In genomic region chr1:202807926-202808757, GRCh38 we compare ENCODE assay signal across 1 cellular context.
A peak's percentile ranks its signal among the peaks of the same experiment; 100 is the strongest.
TF ChIP-seq lines count a peak whose summit lies in the region.

KDM5B (minus strand) TSS chr1:202808421; CDS start chr1:202808305, 116 bp downstream.

TF ChIP-seq in HepG2, 621 proteins besides CTCF, POLR2A, EP300 and RAD21 (continued from another document and continues in another):
- TF ChIP-seq ZFP36L1 (CRISPR knock-in tag; IDR thresholded peaks at IDR 0.05) (no peak), AHR (CRISPR knock-in tag; IDR thresholded peaks at IDR 0.05) (peak; percentile 71), HNF1A (IDR thresholded peaks at IDR 0.05; ENCODE audit: low read depth) (no peak), HNF1A (CRISPR knock-in tag; IDR thresholded peaks at IDR 0.05; ENCODE audit: borderline replicate concordance) (no peak), MYNN (CRISPR knock-in tag; IDR thresholded peaks at IDR 0.05; ENCODE audit: low read depth) (no peak), RNF219 (CRISPR knock-in tag; IDR thresholded peaks at IDR 0.05) (no peak; the same call in 1 of the 2 replicates), ZNF225 (CRISPR knock-in tag; IDR thresholded peaks at IDR 0.05) (no peak), BRF2 (CRISPR knock-in tag; IDR thresholded peaks at IDR 0.05) (no peak), MTERF4 (CRISPR knock-in tag; IDR thresholded peaks at IDR 0.05) (0 out of 2 replicates have a peak, but pooled peaks have one; percentile 75), CBX5 (CRISPR knock-in tag; IDR thresholded peaks at IDR 0.05; ENCODE audit: borderline replicate concordance) (peak; percentile 71; the same call in 1 of the 2 replicates), ZSCAN31 (CRISPR knock-in tag; IDR thresholded peaks at IDR 0.05; ENCODE audit: low read depth) (peak; percentile 78; the same call in 1 of the 2 replicates), MXD1 (CRISPR knock-in tag; IDR thresholded peaks at IDR 0.05) (peak; percentile 47; the same call in 1 of the 2 replicates), GTF2F1 (IDR thresholded peaks at IDR 0.05; ENCODE audit: low read length) (no peak), ZNF619 (CRISPR knock-in tag; IDR thresholded peaks at IDR 0.05) (no peak), ZNF792 (CRISPR knock-in tag; IDR thresholded peaks at IDR 0.05) (peak; percentile 81), ZNF788 (CRISPR knock-in tag; IDR thresholded peaks at IDR 0.05; ENCODE audit: borderline replicate concordance) (peak; percentile 80), ZNF343 (CRISPR knock-in tag; IDR thresholded peaks at IDR 0.05) (0 out of 2 replicates have a peak, but pooled peaks have one; percentile 43), RCOR2 (CRISPR knock-in tag; IDR thresholded peaks at IDR 0.05) (peak; percentile 48), ZSCAN25 (CRISPR knock-in tag; IDR thresholded peaks at IDR 0.05) (no peak), GABPB1 (CRISPR knock-in tag; IDR thresholded peaks at IDR 0.05) (peak; percentile 86), SRSF9 (IDR thresholded peaks at IDR 0.05; ENCODE audit: borderline replicate concordance, insufficient read depth, low read depth, low read length, poor library complexity, severe bottlenecking) (no peak), NRL (CRISPR knock-in tag; IDR thresholded peaks at IDR 0.05; ENCODE audit: borderline replicate concordance) (peak; percentile 45; the same call in 1 of the 2 replicates), EEA1 (CRISPR knock-in tag; IDR thresholded peaks at IDR 0.05; ENCODE audit: borderline replicate concordance) (no peak), MIER3 (CRISPR knock-in tag; IDR thresholded peaks at IDR 0.05; ENCODE audit: borderline replicate concordance) (no peak), HOXA5 (CRISPR knock-in tag; IDR thresholded peaks at IDR 0.05) (peak; percentile 75; the same call in 1 of the 2 replicates), CC2D1A (CRISPR knock-in tag; IDR thresholded peaks at IDR 0.05) (no peak), ZNF773 (CRISPR knock-in tag; IDR thresholded peaks at IDR 0.05; ENCODE audit: borderline replicate concordance) (no peak), SYNCRIP (IDR thresholded peaks at IDR 0.05; ENCODE audit: insufficient read depth, low read depth, low read length) (no peak), ZNF20 (CRISPR knock-in tag; IDR thresholded peaks at IDR 0.05) (no peak), ZNF563 (CRISPR knock-in tag; IDR thresholded peaks at IDR 0.05) (peak; percentile 80), MAX (IDR thresholded peaks at IDR 0.05) (peak; percentile 87), NCOA2 (CRISPR knock-in tag; IDR thresholded peaks at IDR 0.05) (peak; percentile 46; the same call in 1 of the 2 replicates), ZNF646 (CRISPR knock-in tag; IDR thresholded peaks at IDR 0.05) (no peak), MAFF (IDR thresholded peaks at IDR 0.05; ENCODE audit: low read depth, low read length) (no peak), SP5 (CRISPR knock-in tag; IDR thresholded peaks at IDR 0.05; ENCODE audit: borderline replicate concordance, low read depth) (peak; percentile 69), JUNB (CRISPR knock-in tag; IDR thresholded peaks at IDR 0.05; ENCODE audit: borderline replicate concordance) (peak; percentile 44; the same call in 1 of the 2 replicates), PLRG1 (conservative IDR thresholded peaks at IDR 0.05) (no peak), ZFP62 (CRISPR knock-in tag; IDR thresholded peaks at IDR 0.05) (no peak), THYN1 (CRISPR knock-in tag; IDR thresholded peaks at IDR 0.05; ENCODE audit: borderline replicate concordance, low read depth) (no peak), MAZ (IDR thresholded peaks at IDR 0.05; ENCODE audit: borderline replicate concordance, low read depth, low read length) (peak; percentile 67; the same call in 1 of the 2 replicates), MAZ (CRISPR knock-in tag; IDR thresholded peaks at IDR 0.05; ENCODE audit: low read depth) (peak; percentile 94), REST (IDR thresholded peaks at IDR 0.05; ENCODE audit: borderline replicate concordance in 1 of 2, low read depth in 1 of 2, low read length in 2 of 2) (peak in 1 of 2 experiments; percentile 76; a peak in 1 of 4 replicates), ARHGAP35 (CRISPR knock-in tag; IDR thresholded peaks at IDR 0.05; ENCODE audit: borderline replicate concordance) (peak; percentile 56; the same call in 1 of the 2 replicates), PCBP2 (optimal IDR thresholded peaks at IDR 0.05; ENCODE audit: low read depth, low read length, poor library complexity, severe bottlenecking) (no peak), ZNF253 (CRISPR knock-in tag; IDR thresholded peaks at IDR 0.05; ENCODE audit: borderline replicate concordance) (peak; percentile 33; the same call in 1 of the 2 replicates), ZNF331 (CRISPR knock-in tag; IDR thresholded peaks at IDR 0.05) (peak; percentile 73; the same call in 1 of the 2 replicates)
